In the genomic region with DNA sequence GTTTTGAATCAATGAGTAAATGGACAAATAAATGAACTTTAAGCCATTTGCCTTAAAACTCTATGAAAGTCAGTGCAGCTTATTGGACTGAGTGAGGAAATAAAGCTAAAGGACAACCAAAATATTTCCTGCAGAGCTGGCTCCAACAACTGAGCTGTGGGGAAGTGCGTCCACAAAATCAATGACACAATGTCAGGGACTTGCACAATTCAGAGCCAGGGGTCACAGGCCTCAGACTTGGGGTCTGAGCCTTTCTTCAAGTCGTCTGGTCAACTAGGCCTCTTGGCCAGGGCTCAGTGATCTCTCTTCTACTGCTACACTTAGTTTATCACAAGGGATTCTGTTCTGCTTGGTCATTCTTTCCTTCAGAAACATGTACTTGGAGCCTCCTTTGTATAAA, we compare ENCODE assay signal across 19 cellular contexts. TPM values are rescaled to one million over a fixed set of nuclear protein-coding genes. Genes with fewer than 3 reads are reported as not detected.
DNase-seq lines count a peak whose midpoint lies in the region; ATAC-seq, FAIRE-seq and TF ChIP-seq lines count a peak whose summit lies in the region.
"Had no signal": no experiment of that assay in that cellular context is flagged by ENCODE, and none has a peak within 500 bp of the region (broad histone marks: within the 10 kb centered on the region; RNA-seq: fewer than 3 reads in every experiment).

No MANE protein-coding gene starts in this region.

- no peaks in the 10 kb centered on the region for H3K27me3 ChIP-seq in liver (ENCODE audit: control insufficient read depth in 4 of 4, insufficient read depth in 4 of 4, low read length in 3 of 4)
- no peaks in the 10 kb centered on the region for H3K27me3 ChIP-seq in HepG2 (ENCODE audit: control insufficient read depth in 1 of 2, insufficient read depth in 2 of 2, low read length in 2 of 2)
- no peaks in the 10 kb centered on the region for H3K27me3 ChIP-seq in adrenal gland
- H3K27me3 ChIP-seq in left lung, result no peaks in the 10 kb centered on the region

- TF ChIP-seq CTCF in liver (IDR thresholded peaks at IDR 0.05; ENCODE audit: low read depth, low read length, missing input control) (no peak), HepG2 (CRISPR knock-in tag; IDR thresholded peaks at IDR 0.05) (no peak), adrenal gland (IDR thresholded peaks at IDR 0.05) (no peak), left lung (IDR thresholded peaks at IDR 0.05) (no peak)

- TF ChIP-seq EP300 in HepG2 (IDR thresholded peaks at IDR 0.05; ENCODE audit: low read depth in 2 of 2, low read length in 2 of 2) (no peak), HepG2 (CRISPR knock-in tag; IDR thresholded peaks at IDR 0.05; ENCODE audit: borderline replicate concordance) (no peak)

- H3K9me3 ChIP-seq in liver (ENCODE audit: control insufficient read depth in 4 of 4, low read length in 3 of 4) (no peaks in the 10 kb centered on the region), HepG2 (ENCODE audit: low read length) (no peaks in the 10 kb centered on the region), adrenal gland (replicated peaks in 1 of 3) (no peaks in the 10 kb centered on the region), left lung (no peaks in the 10 kb centered on the region)
- H3K9me3 ChIP-seq: Caco-2, HAP-1 had no signal

- no peaks in the 10 kb centered on the region for H3K4me1 ChIP-seq in liver (ENCODE audit: control insufficient read depth in 4 of 4, insufficient read depth in 4 of 4, low read length in 3 of 4)
- H3K4me1 ChIP-seq in HepG2 (ENCODE audit: insufficient read depth, low read length), result no peaks in the 10 kb centered on the region
- no peaks in the 10 kb centered on the region for H3K4me1 ChIP-seq in adrenal gland (replicated peaks in 1 of 2)
- H3K4me1 ChIP-seq in left lung, result peaks cover 0 to 13% of the 10 kb centered on the region in 2 donors
- H3K4me1 ChIP-seq: Caco-2, HAP-1 had no signal

- DNase-seq in HepG2 (ENCODE audit: low spot score) (no peak), adrenal gland (peak in 5 of 7 donors; percentile 20 to 63 (median 36)), left lung (no peak), HEK293T (ENCODE audit: extremely low spot score) (no peak)
- DNase-seq: ACHN; AML-193; Caco-2; CD4-positive, alpha-beta T cell; GM23248 had no signal

- no peak overlapping the region for H2AFZ ChIP-seq in HepG2 (ENCODE audit: low read length)
- H2AFZ ChIP-seq: GM23248 had no signal

- no peaks in the 10 kb centered on the region for H4K20me1 ChIP-seq in HepG2 (ENCODE audit: insufficient read depth, low read length)

- no peak for FAIRE-seq in HepG2 (lab: Jason Lieb, UNC)
- FAIRE-seq: A204.1, D721Med, G401.6, GM12891, GM19239 had no signal

- no peak overlapping the region for H3K9ac ChIP-seq in liver (ENCODE audit: low read depth in 1 of 2, low read length in 2 of 2)
- H3K9ac ChIP-seq in HepG2 (ENCODE audit: insufficient read depth, low read depth, low read length), result no peak overlapping the region
- H3K9ac ChIP-seq: GM23248 had no signal

- H3K36me3 ChIP-seq in liver (ENCODE audit: control insufficient read depth in 4 of 4, insufficient read depth in 3 of 4, low read depth in 1 of 4, low read length in 3 of 4), result no peaks in the 10 kb centered on the region
- no peaks in the 10 kb centered on the region for H3K36me3 ChIP-seq in HepG2 (replicated peaks in 1 of 2; ENCODE audit: control insufficient read depth in 1 of 2, insufficient read depth in 2 of 2, low read length in 2 of 2)
- no peaks in the 10 kb centered on the region for H3K36me3 ChIP-seq in adrenal gland (replicated peaks in 1 of 2)
- H3K36me3 ChIP-seq in left lung, result no peaks in the 10 kb centered on the region
- H3K36me3 ChIP-seq: HAP-1 had no signal

- H3K4me2 ChIP-seq in HepG2 (ENCODE audit: low read depth, low read length), result no peak overlapping the region

- intact Hi-C loops in HepG2 (cut with micrococcal nuclease; ENCODE audit: unreplicated experiment), result no loop called here
- intact Hi-C loops in adrenal gland (cut with DNase I), result no loop called here
- intact Hi-C loops in left lung (cut with DNase I), result no loop called here

- H3K4me3 ChIP-seq in liver (ENCODE audit: low read depth in 1 of 3, low read length in 3 of 3) (no peak overlapping the region), HepG2 (replicated peaks in 1 of 3; ENCODE audit: insufficient read depth in 1 of 3, low read depth in 2 of 3, low read length in 3 of 3) (no peak overlapping the region), adrenal gland (no peak overlapping the region), left lung (no peak overlapping the region)
- H3K4me3 ChIP-seq: GM23248, HAP-1 had no signal

- TF ChIP-seq POLR2A in HepG2 (IDR thresholded peaks at IDR 0.05; ENCODE audit: insufficient read depth in 1 of 2, low read depth in 2 of 2, low read length in 2 of 2) (no peak), adrenal gland (IDR thresholded peaks at IDR 0.05) (no peak)

- POLR2A ChIA-PET in HepG2 (lab: Yijun Ruan, JAX), result interaction anchor here (0.7 kb wide), 1 partner anchor 120 kb away, joined by 3 read pairs; no protein-coding TSS in a partner anchor
- POLR2A ChIA-PET in HEK293T (lab: Yijun Ruan, JAX), result no interaction called here

- no peak overlapping the region for H3K27ac ChIP-seq in liver (ENCODE audit: low read depth in 1 of 2, low read length in 2 of 2)
- no peak overlapping the region for H3K27ac ChIP-seq in HepG2 (ENCODE audit: extremely low read length, insufficient read depth, low read length)
- H3K27ac ChIP-seq in adrenal gland, result no peak overlapping the region
- H3K27ac ChIP-seq in left lung, result no peak overlapping the region
- H3K27ac ChIP-seq: C4-2B, GM23248 had no signal

- CTCF ChIA-PET in HepG2 (lab: Yijun Ruan, JAX; ENCODE audit: low intra/inter-chr PET ratio, low total read pairs) (no interaction called here), HEK293T (lab: Yijun Ruan, JAX) (no interaction called here)

- WGBS in liver, result 51% methylated on average over 2 of the region's 2 CpGs
- WGBS in HepG2 (ENCODE audit: low lambda C conversion rate), result 10% methylated on average over 1 of the region's 2 CpGs
- WGBS in adrenal gland, 4 donors, result 61 to 64% (median 62%) methylated on average over 1 to 2 of the region's 2 CpGs

- in situ Hi-C loops in HepG2 (cut with HindIII; ENCODE audit: extremely low pct_ligation_motif_present, low pct_unique_long_range_greater_than_20kb), result no loop called here

- no TSS peak for BruUV-seq in HepG2 (replicated peaks; lab: Mats Ljungman, UMichigan)

- no peak for ATAC-seq in HepG2
- ATAC-seq in left lung, result peak; percentile 27
- ATAC-seq in HG02970 (IDR thresholded peaks at IDR 0.05; ENCODE audit: low FRiP score, unreplicated experiment), result no peak
- no peak for ATAC-seq in HG02938 (IDR thresholded peaks at IDR 0.05; ENCODE audit: unreplicated experiment)

- TF ChIP-seq RAD21 in liver (IDR thresholded peaks at IDR 0.05) (no peak), HepG2 (CRISPR knock-in tag; IDR thresholded peaks at IDR 0.05) (no peak)

- H3K79me2 ChIP-seq in HepG2 (ENCODE audit: insufficient read depth, low read length), result no peaks in the 10 kb centered on the region

TF ChIP-seq in liver, 16 proteins besides CTCF, POLR2A, EP300 and RAD21 (continues in another document):
- TF ChIP-seq HNF4A (conservative IDR thresholded peaks at IDR 0.05) (no peak), FOXA1 (IDR thresholded peaks at IDR 0.05) (no peak)
- TF ChIP-seq, protein P1, sequence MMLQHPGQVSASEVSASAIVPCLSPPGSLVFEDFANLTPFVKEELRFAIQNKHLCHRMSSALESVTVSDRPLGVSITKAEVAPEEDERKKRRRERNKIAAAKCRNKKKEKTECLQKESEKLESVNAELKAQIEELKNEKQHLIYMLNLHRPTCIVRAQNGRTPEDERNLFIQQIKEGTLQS (IDR thresholded peaks at IDR 0.05), result no peak

TF ChIP-seq in HEK293T, 16 proteins besides CTCF, POLR2A, EP300 and RAD21 (continues in another document):
- TF ChIP-seq, protein P2, sequence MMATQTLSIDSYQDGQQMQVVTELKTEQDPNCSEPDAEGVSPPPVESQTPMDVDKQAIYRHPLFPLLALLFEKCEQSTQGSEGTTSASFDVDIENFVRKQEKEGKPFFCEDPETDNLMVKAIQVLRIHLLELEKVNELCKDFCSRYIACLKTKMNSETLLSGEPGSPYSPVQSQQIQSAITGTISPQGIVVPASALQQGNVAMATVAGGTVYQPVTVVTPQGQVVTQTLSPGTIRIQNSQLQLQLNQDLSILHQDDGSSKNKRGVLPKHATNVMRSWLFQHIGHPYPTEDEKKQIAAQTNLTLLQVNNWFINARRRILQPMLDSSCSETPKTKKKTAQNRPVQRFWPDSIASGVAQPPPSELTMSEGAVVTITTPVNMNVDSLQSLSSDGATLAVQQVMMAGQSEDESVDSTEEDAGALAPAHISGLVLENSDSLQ (IDR thresholded peaks at IDR 0.05), result no peak
- TF ChIP-seq SUZ12 (IDR thresholded peaks at IDR 0.05), result no peak
- no peak for TF ChIP-seq L3MBTL2 (conservative IDR thresholded peaks at IDR 0.05)
- TF ChIP-seq ARNT (IDR thresholded peaks at IDR 0.05), result no peak

RNA-seq across cellular contexts. Expression of a gene that starts 26.2 kb away (rescaled TPM):
- total RNA-seq in liver, result under 1 TPM; 0.05 to 0.17 TPM
- polyA plus RNA-seq in liver, result under 1 TPM in 1 of 2 donors, not detected in 1; 0.02 TPM
- total RNA-seq in HepG2 (2016; rRNA removed; fragmentation: Illumina TruSeq; extraction: Trizol), result 0.09 TPM in 1 of 2 replicates, not detected in the other
- total RNA-seq in HepG2 (2016; cell fraction: cytosol; rRNA removed; fragmentation: Illumina TruSeq; extraction: Trizol; ENCODE audit: low read depth), result 0.18 and 0.30 TPM in 2 replicates
- total RNA-seq in HepG2 (2016; cell fraction: insoluble cytoplasmic fraction; rRNA removed; fragmentation: Illumina TruSeq; extraction: Trizol), result 0.11 TPM in 1 of 2 replicates, not detected in the other
- total RNA-seq in HepG2 (2016; cell fraction: membrane; rRNA removed; fragmentation: Illumina TruSeq; extraction: Trizol), result 0.07 and 0.15 TPM in 2 replicates
- total RNA-seq in HepG2 (2016; cell fraction: nucleus; rRNA removed; fragmentation: Illumina TruSeq; extraction: Trizol), result 0.13 and 0.19 TPM in 2 replicates
- polyA plus RNA-seq in HepG2 (2011; rRNA removed), result 0.04 TPM in 1 of 2 replicates, not detected in the other
- 0.07 TPM in 1 of 2 replicates, not detected in the other for polyA plus RNA-seq in HepG2 (2011; cell fraction: cytosol; rRNA removed)
- polyA plus RNA-seq in HepG2 (2011; cell fraction: nucleus; rRNA removed), result not detected in 2 replicates
- 0.07 TPM in 1 of 2 replicates, not detected in the other for polyA plus RNA-seq in HepG2 (2012)
- 0.24 and 0.34 TPM in 2 replicates for polyA plus RNA-seq in HepG2 (2016; cell fraction: cytosol; fragmentation: Illumina TruSeq; extraction: Trizol; ENCODE audit: low read depth)
- polyA plus RNA-seq in HepG2 (2016; cell fraction: insoluble cytoplasmic fraction; fragmentation: Illumina TruSeq; extraction: Trizol; ENCODE audit: low read depth), result not detected in 2 replicates
- 0.19 and 0.24 TPM in 2 replicates for polyA plus RNA-seq in HepG2 (2016; cell fraction: membrane; fragmentation: Illumina TruSeq; extraction: Trizol; ENCODE audit: low read depth)
- polyA plus RNA-seq in HepG2 (2016; cell fraction: nucleus; fragmentation: Illumina TruSeq; extraction: Trizol; ENCODE audit: insufficient read depth, low read depth), result 0.16 TPM in 1 of 2 replicates, not detected in the other
- 0.07 and 0.12 TPM in 2 replicates for polyA minus RNA-seq in HepG2 (2011; rRNA and poly(A)+ RNA removed; ENCODE audit: low replicate concordance)
- not detected in 2 replicates for polyA minus RNA-seq in HepG2 (2011; cell fraction: cytosol; rRNA and poly(A)+ RNA removed)
- polyA minus RNA-seq in HepG2 (2011; cell fraction: nucleus; rRNA and poly(A)+ RNA removed), result not detected in 2 replicates
- 10 to 100 TPM in 1 of 8 donors, 1 to 10 TPM in 7; 1.7 to 10.2 (median 5.1) TPM for total RNA-seq in adrenal gland
- 1 to 10 TPM; 4.9 to 9.3 (median 5.3) TPM for polyA plus RNA-seq in adrenal gland
- total RNA-seq in left lung, result under 1 TPM; 0.26 to 0.38 TPM
- total RNA-seq: Caco-2 had no signal

Comparison
In these comparisons a context has a peak if more than half of its experiments do, and no peak if none do; other contexts are left out.
1. DNase-seq: peak in adrenal gland (5 of 7); none in HepG2 (single experiment), left lung (0 of 2) and HEK293T (single experiment).